Comparison of ENCODE assay signal across 7 cellular contexts in genomic region chr19:55311797-55312196, GRCh38. TPM values are rescaled to one million over a fixed set of nuclear protein-coding genes. Genes with fewer than 3 reads are reported as not detected.
"Had no signal": no experiment of that assay in that cellular context is flagged by ENCODE, and none has a peak within 500 bp of the region (broad histone marks: within the 10 kb centered on the region; RNA-seq: fewer than 3 reads in every experiment).

No MANE protein-coding gene starts in this region.

- H3K9me3 Mint-ChIP-seq: HFFc6 had no signal

- DNase-seq: GOT3, HFFc6, IMR-90, KG1 had no signal

- H3K9me3 ChIP-seq: HAP-1 had no signal

- H3K4me3 Mint-ChIP-seq: HFFc6 had no signal

- H3K4me3 ChIP-seq: HAP-1, K562 had no signal

- H3K27ac Mint-ChIP-seq: HFFc6 had no signal

- H3K36me3 ChIP-seq: HAP-1 had no signal

- H3K27ac ChIP-seq: HL-60 had no signal

- H3K4me1 ChIP-seq: HAP-1 had no signal

RNA-seq across cellular contexts. Expression of gene TMEM150B, which starts 13.3 kb away (rescaled TPM):
- total RNA-seq: HFFc6, IMR-90 had no signal

RNA-seq across cellular contexts. Expression of gene COX6B2, which starts 42.7 kb away (rescaled TPM):
- total RNA-seq: HFFc6, IMR-90 had no signal
